In the genomic region with DNA sequence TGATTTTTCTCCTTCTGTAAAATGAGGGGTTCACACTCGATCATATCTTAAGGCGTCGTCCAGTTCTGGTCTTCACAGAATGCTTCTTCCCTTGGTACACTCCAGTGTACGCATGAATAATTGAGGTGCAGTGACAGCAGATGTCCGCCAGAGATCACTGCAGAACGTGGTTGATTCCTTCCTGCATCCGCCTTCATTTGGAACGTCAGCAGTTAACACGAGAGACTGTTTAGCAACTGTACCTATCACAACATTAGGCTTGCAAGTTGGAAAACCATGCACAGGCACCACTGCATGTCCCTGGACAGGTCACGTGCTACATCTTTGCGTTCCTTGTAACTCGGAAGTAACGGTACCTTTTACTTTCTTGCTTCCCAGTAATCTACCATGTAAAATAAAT, we compare ENCODE assay signal across 8 cellular contexts.
DNase-seq lines count a peak whose midpoint lies in the region; ATAC-seq and TF ChIP-seq lines count a peak whose summit lies in the region.

No MANE protein-coding gene starts in this region.

- DNase-seq in mammary epithelial cell (peak; percentile 58), right lobe of liver (no peak), stromal cell of bone marrow (ENCODE audit: low read depth) (peak; percentile 24), hypothalamus (lab: John Stamatoyannopoulos, UW) (no peak), OCI-M2 (lab: John Stamatoyannopoulos, UW; ENCODE audit: unreplicated experiment) (no peak)

- intact Hi-C loops in mammary epithelial cell (cut with micrococcal nuclease), result loop anchor here (1.0 to 10.0 kb wide), 5 partner anchors 433 to 1148 kb away; no protein-coding TSS in a partner anchor
- intact Hi-C loops in right lobe of liver (cut with DNase I), result no loop called here

- TF ChIP-seq POLR2A in right lobe of liver (IDR thresholded peaks at IDR 0.05), result no peak

- no peaks in the 10 kb centered on the region for H4K20me1 ChIP-seq in mammary epithelial cell (ENCODE audit: insufficient read depth, low read length)

- no TSS peak for BruUV-seq in mammary epithelial cell (replicated peaks; lab: Mats Ljungman, UMichigan)

- CTCF ChIA-PET in mammary epithelial cell (lab: Charles Lee; ENCODE audit: low non-redundant PET), result interaction anchor here (0.7 kb wide), 1 partner anchor 434 kb away, joined by 4 read pairs; the partner anchor contains the start of gene GLRA2

- H3K9me3 ChIP-seq in mammary epithelial cell (replicated peaks; ENCODE audit: insufficient read depth, low read length) (no peaks in the 10 kb centered on the region), right lobe of liver (no peaks in the 10 kb centered on the region)

- no peak overlapping the region for H3K9ac ChIP-seq in mammary epithelial cell (ENCODE audit: insufficient read depth, low read length)

- H3K27me3 ChIP-seq in mammary epithelial cell (ENCODE audit: insufficient read depth, low read length) (peaks cover 3% of the 10 kb centered on the region), right lobe of liver (no peaks in the 10 kb centered on the region)

- TF ChIP-seq CTCF in GM12875 (IDR thresholded peaks at IDR 0.05; ENCODE audit: borderline replicate concordance, insufficient read depth, low read depth, low read length), result peak; percentile 75
- peak; percentile 89 to 93 for TF ChIP-seq CTCF in mammary epithelial cell (conservative IDR thresholded peaks at IDR 0.05 in 1 of 2, IDR thresholded peaks at IDR 0.05 in 1 of 2; ENCODE audit: extremely low read depth in 1 of 2, insufficient read depth in 1 of 2, low read depth in 1 of 2, low read length in 2 of 2)
- peak; percentile 35 to 47 (median 46) for TF ChIP-seq CTCF in right lobe of liver (IDR thresholded peaks at IDR 0.05)

- H3K4me2 ChIP-seq in mammary epithelial cell (ENCODE audit: insufficient read depth, low read depth, low read length), result peak overlapping the region; percentile 1

- no peak overlapping the region for H3K27ac ChIP-seq in mammary epithelial cell (ENCODE audit: insufficient read depth, low read depth, low read length)
- H3K27ac ChIP-seq in right lobe of liver, result no peak overlapping the region

- H3K4me3 ChIP-seq in GM12875 (ENCODE audit: low read depth, low read length) (no peak overlapping the region), mammary epithelial cell (replicated peaks in 1 of 3; ENCODE audit: insufficient read depth in 1 of 3, low read depth in 2 of 3, low read length in 3 of 3) (no peak overlapping the region), right lobe of liver (no peak overlapping the region)

- dilution Hi-C loops in mammary epithelial cell (cut with HindIII; ENCODE audit: low sequenced_read_pairs), result no loop called here

- no peak overlapping the region for H2AFZ ChIP-seq in mammary epithelial cell (ENCODE audit: low read depth, low read length)

- WGBS in mammary epithelial cell (ENCODE audit: low coverage, missing lambda C conversion rate), result 7% methylated on average over 13 of the region's 13 CpGs
- WGBS in right lobe of liver (ENCODE audit: insufficient coverage, low coverage, low lambda C conversion rate, missing lambda C conversion rate), result 18% methylated on average over 13 of the region's 13 CpGs

- ATAC-seq in HG02798 (IDR thresholded peaks at IDR 0.05; ENCODE audit: poor library complexity, unreplicated experiment) (peak; percentile 81), SK-N-SH treated with all-trans-retinoic acid at 6 μM for 48 hours (peak; percentile 100), right lobe of liver (peak; percentile 56 to 78 (median 68))

- in situ Hi-C loops in mammary epithelial cell (cut with MboI; ENCODE audit: low sequenced_read_pairs in 2 of 2), result loop anchor here (10.0 kb wide), 1 partner anchor 429 kb away; the partner anchor contains the start of gene GLRA2 (in 2 of the 2)

- H3K4me1 ChIP-seq in mammary epithelial cell (ENCODE audit: insufficient read depth, low read length) (no peaks in the 10 kb centered on the region), right lobe of liver (no peaks in the 10 kb centered on the region)

- H3K79me2 ChIP-seq in mammary epithelial cell (ENCODE audit: insufficient read depth, low read length), result no peaks in the 10 kb centered on the region

- H3K36me3 ChIP-seq in mammary epithelial cell (ENCODE audit: insufficient read depth, low read length) (no peaks in the 10 kb centered on the region), right lobe of liver (no peaks in the 10 kb centered on the region)

TF ChIP-seq in SK-N-SH treated with all-trans-retinoic acid at 6 μM for 48 hours, 23 proteins besides CTCF, POLR2A, EP300 and RAD21:
- TF ChIP-seq OSR1 (CRISPR knock-in tag; IDR thresholded peaks at IDR 0.05) (no peak), TCF4 (CRISPR knock-in tag; IDR thresholded peaks at IDR 0.05; ENCODE audit: borderline replicate concordance) (no peak), ZNF8 (CRISPR knock-in tag; IDR thresholded peaks at IDR 0.05) (no peak), CSRNP3 (CRISPR knock-in tag; IDR thresholded peaks at IDR 0.05) (no peak), ZC3H10 (CRISPR knock-in tag; IDR thresholded peaks at IDR 0.05) (no peak), PPARA (CRISPR knock-in tag; IDR thresholded peaks at IDR 0.05; ENCODE audit: borderline replicate concordance) (no peak), ZFP30 (CRISPR knock-in tag; IDR thresholded peaks at IDR 0.05) (no peak), ESRRG (CRISPR knock-in tag; IDR thresholded peaks at IDR 0.05) (no peak), TOX (CRISPR knock-in tag; IDR thresholded peaks at IDR 0.05; ENCODE audit: borderline replicate concordance) (no peak), BACH2 (CRISPR knock-in tag; IDR thresholded peaks at IDR 0.05; ENCODE audit: borderline replicate concordance) (no peak), ZFP3 (CRISPR knock-in tag; IDR thresholded peaks at IDR 0.05) (no peak)
- TF ChIP-seq, protein P1, sequence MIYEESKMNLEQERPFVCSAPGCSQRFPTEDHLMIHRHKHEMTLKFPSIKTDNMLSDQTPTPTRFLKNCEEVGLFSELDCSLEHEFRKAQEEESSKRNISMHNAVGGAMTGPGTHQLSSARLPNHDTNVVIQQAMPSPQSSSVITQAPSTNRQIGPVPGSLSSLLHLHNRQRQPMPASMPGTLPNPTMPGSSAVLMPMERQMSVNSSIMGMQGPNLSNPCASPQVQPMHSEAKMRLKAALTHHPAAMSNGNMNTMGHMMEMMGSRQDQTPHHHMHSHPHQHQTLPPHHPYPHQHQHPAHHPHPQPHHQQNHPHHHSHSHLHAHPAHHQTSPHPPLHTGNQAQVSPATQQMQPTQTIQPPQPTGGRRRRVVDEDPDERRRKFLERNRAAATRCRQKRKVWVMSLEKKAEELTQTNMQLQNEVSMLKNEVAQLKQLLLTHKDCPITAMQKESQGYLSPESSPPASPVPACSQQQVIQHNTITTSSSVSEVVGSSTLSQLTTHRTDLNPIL (CRISPR knock-in tag; IDR thresholded peaks at IDR 0.05; ENCODE audit: low read depth), result no peak
- TF ChIP-seq, protein P2, sequence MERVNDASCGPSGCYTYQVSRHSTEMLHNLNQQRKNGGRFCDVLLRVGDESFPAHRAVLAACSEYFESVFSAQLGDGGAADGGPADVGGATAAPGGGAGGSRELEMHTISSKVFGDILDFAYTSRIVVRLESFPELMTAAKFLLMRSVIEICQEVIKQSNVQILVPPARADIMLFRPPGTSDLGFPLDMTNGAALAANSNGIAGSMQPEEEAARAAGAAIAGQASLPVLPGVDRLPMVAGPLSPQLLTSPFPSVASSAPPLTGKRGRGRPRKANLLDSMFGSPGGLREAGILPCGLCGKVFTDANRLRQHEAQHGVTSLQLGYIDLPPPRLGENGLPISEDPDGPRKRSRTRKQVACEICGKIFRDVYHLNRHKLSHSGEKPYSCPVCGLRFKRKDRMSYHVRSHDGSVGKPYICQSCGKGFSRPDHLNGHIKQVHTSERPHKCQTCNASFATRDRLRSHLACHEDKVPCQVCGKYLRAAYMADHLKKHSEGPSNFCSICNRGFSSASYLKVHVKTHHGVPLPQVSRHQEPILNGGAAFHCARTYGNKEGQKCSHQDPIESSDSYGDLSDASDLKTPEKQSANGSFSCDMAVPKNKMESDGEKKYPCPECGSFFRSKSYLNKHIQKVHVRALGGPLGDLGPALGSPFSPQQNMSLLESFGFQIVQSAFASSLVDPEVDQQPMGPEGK (CRISPR knock-in tag; IDR thresholded peaks at IDR 0.05; ENCODE audit: borderline replicate concordance), result no peak
TF ChIP-seq in SK-N-SH treated with all-trans-retinoic acid at 6 μM for 48 hours: peak in this region for 0.

Comparison
In these comparisons a context has a peak if more than half of its experiments do, and no peak if none do; other contexts are left out.
1. DNase-seq: peak in mammary epithelial cell (single experiment) and stromal cell of bone marrow (single experiment); none in right lobe of liver (0 of 3), hypothalamus (0 of 51) and OCI-M2 (single experiment).
2. Peak in every context shown above with its lines, with median percentiles within 50 percentile points of each other: CTCF ChIP-seq and ATAC-seq.